In genomic region chr4:5772528-5773270, GRCh38 we compare ENCODE assay signal across 19 cellular contexts.
A peak's percentile ranks its signal among the peaks of the same experiment; 100 is the strongest.
DNase-seq lines count a peak whose midpoint lies in the region; ATAC-seq, FAIRE-seq and TF ChIP-seq lines count a peak whose summit lies in the region.
"Had no signal": no experiment of that assay in that cellular context is flagged by ENCODE, and none has a peak within 500 bp of the region (broad histone marks: within the 10 kb centered on the region; RNA-seq: fewer than 3 reads in every experiment).

No MANE protein-coding gene starts in this region.

- no peak overlapping the region; the same call in 1 of the 2 replicates for H3K23ac ChIP-seq in IMR-90 (ENCODE audit: low read depth, low read length)

- H3K9ac ChIP-seq in IMR-90 (ENCODE audit: low read depth, low read length), result no peak overlapping the region
- H3K9ac ChIP-seq in keratinocyte (ENCODE audit: control insufficient read depth, extremely low read depth, insufficient read depth, low read length), result peak overlapping the region; percentile 74
- H3K9ac ChIP-seq: KMS-11 had no signal

- H3K27me3 Mint-ChIP-seq in activated T-helper 17 cell treated with anti-CD3 and anti-CD28 coated beads, Interleukin-2, amount 50 U/mL, for 72 hours, result no peaks in the 10 kb centered on the region

- peaks cover 6% of the 10 kb centered on the region for H3K79me2 ChIP-seq in keratinocyte (ENCODE audit: control insufficient read depth, insufficient read depth, low read length)

- in situ Hi-C loops in IMR-90 (cut with MboI; ENCODE audit: low sequenced_read_pairs), result no loop called here

- dilution Hi-C loops in IMR-90 (cut with HindIII; ENCODE audit: low sequenced_read_pairs, unreplicated experiment), result no loop called here
- dilution Hi-C loops in keratinocyte (cut with MboI; ENCODE audit: extremely low pct_ligation_motif_present, low sequenced_read_pairs), result no loop called here

- H2BK15ac ChIP-seq in IMR-90 (ENCODE audit: low read depth, low read length), result no peak overlapping the region

- intact Hi-C loops in IMR-90 (cut with micrococcal nuclease) (no loop called here), sigmoid colon (cut with DNase I) (no loop called here)

- H3K4me1 ChIP-seq in IMR-90 (ENCODE audit: control insufficient read depth, insufficient read depth, low read length) (peaks cover 13% of the 10 kb centered on the region), keratinocyte (ENCODE audit: control insufficient read depth, extremely low read depth, insufficient read depth, low read length) (peaks cover 26% of the 10 kb centered on the region), sigmoid colon (no peaks in the 10 kb centered on the region)
- H3K4me1 ChIP-seq: SJCRH30 had no signal

- ATAC-seq in IMR-90 (ENCODE audit: low read depth), result no peak; the same call in 1 of the 2 replicates
- ATAC-seq in activated T-helper 17 cell treated with anti-CD3 and anti-CD28 coated beads, Interleukin-2, amount 50 U/mL, for 72 hours (replicated peaks), result no peak
- ATAC-seq in HG03175 (IDR thresholded peaks at IDR 0.05; ENCODE audit: unreplicated experiment), result no peak
- ATAC-seq in GM21367 (IDR thresholded peaks at IDR 0.05; ENCODE audit: unreplicated experiment), result no peak
- ATAC-seq: right cardiac atrium had no signal

- no peak for TF ChIP-seq EP300 in sigmoid colon (IDR thresholded peaks at IDR 0.05)

- no peak for TF ChIP-seq CTCF in IMR-90 (conservative IDR thresholded peaks at IDR 0.05; ENCODE audit: low read depth, low read length)
- no peak for TF ChIP-seq CTCF in keratinocyte (optimal IDR thresholded peaks at IDR 0.05 in 1 of 3, IDR thresholded peaks at IDR 0.05 in 1 of 3, conservative IDR thresholded peaks at IDR 0.05 in 1 of 3; ENCODE audit: extremely low read depth in 1 of 3, insufficient read depth in 2 of 3, low read length in 3 of 3)
- no peak for TF ChIP-seq CTCF in sigmoid colon (IDR thresholded peaks at IDR 0.05)

- peaks cover 20% of the 10 kb centered on the region for H3K9me3 Mint-ChIP-seq in activated T-helper 17 cell treated with anti-CD3 and anti-CD28 coated beads, Interleukin-2, amount 50 U/mL, for 72 hours

- peak overlapping the region; percentile 94 to 100; a peak in 3 of 4 replicates for H4K8ac ChIP-seq in IMR-90 (ENCODE audit: low read depth in 2 of 2, low read length in 2 of 2)

- no peak for TF ChIP-seq RAD21 in IMR-90 (IDR thresholded peaks at IDR 0.05; ENCODE audit: low read length)

- peak overlapping the region; percentile 99 for H2BK120ac ChIP-seq in IMR-90 (ENCODE audit: low read depth, low read length)

- H3K4me2 ChIP-seq in IMR-90 (ENCODE audit: low read depth, low read length), result no peak overlapping the region
- peak overlapping the region; percentile 72 for H3K4me2 ChIP-seq in keratinocyte (ENCODE audit: control insufficient read depth, extremely low read depth, insufficient read depth, low read depth, low read length)
- H3K4me2 ChIP-seq: KMS-11 had no signal

- H4K5ac ChIP-seq in IMR-90 (ENCODE audit: low read depth, low read length), result peak overlapping the region; percentile 82

- H4K20me1 ChIP-seq in IMR-90 (ENCODE audit: insufficient read depth, low read length) (no peaks in the 10 kb centered on the region), keratinocyte (ENCODE audit: control insufficient read depth, extremely low read depth, insufficient read depth, low read length) (no peaks in the 10 kb centered on the region)

- no TSS peak for BruUV-seq in IMR-90 (replicated peaks; lab: Mats Ljungman, UMichigan)

- DNase-seq in IMR-90, result no peak
- DNase-seq in keratinocyte (ENCODE audit: low read depth, low spot score), result no peak
- peak; percentile 48 for DNase-seq in sigmoid colon
- DNase-seq in AG20443 (ENCODE audit: low spot score), result no peak
- no peak for DNase-seq in HuH-7.5 (ENCODE audit: low spot score)
- DNase-seq: activated CD4-positive, CD25-positive, alpha-beta regulatory T cell; activated gamma-delta T cell; AML-193; central memory CD4-positive, alpha-beta T cell; NCI-H2081 treated with DMSO at 0.1 percent for 48 hours; NCI-H524 treated with DMSO at 0.1 percent for 48 hours; right cardiac atrium; SJCRH30; T-helper 2 cell had no signal

- no peaks in the 10 kb centered on the region for H3K36me3 Mint-ChIP-seq in activated T-helper 17 cell treated with anti-CD3 and anti-CD28 coated beads, Interleukin-2, amount 50 U/mL, for 72 hours (ENCODE audit: low read depth)

- peak overlapping the region; percentile 100 for H2BK5ac ChIP-seq in IMR-90 (ENCODE audit: low read depth, low read length, poor library complexity, severe bottlenecking)

- H3K27ac ChIP-seq in IMR-90 (ENCODE audit: insufficient read depth, low read length) (peak overlapping the region; percentile 98; the same call in 1 of the 2 replicates), keratinocyte (ENCODE audit: control insufficient read depth, insufficient read depth, low read length) (peak overlapping the region; percentile 95), sigmoid colon (no peak overlapping the region)
- H3K27ac ChIP-seq: KMS-11, neutrophil, SJCRH30 had no signal

- H2AFZ ChIP-seq in IMR-90 (replicated peaks; ENCODE audit: low read length, poor library complexity), result peak overlapping the region; percentile 69
- H2AFZ ChIP-seq in keratinocyte (ENCODE audit: control insufficient read depth, low read length), result no peak overlapping the region

- peaks cover 14 to 46% of the 10 kb centered on the region in 2 experiments; a peak in 3 of 4 replicates for H3K79me1 ChIP-seq in IMR-90 (ENCODE audit: low read depth in 1 of 2, low read length in 2 of 2)

- peaks cover 23% of the 10 kb centered on the region for H3K9me1 ChIP-seq in IMR-90 (ENCODE audit: insufficient read depth, low read length)
- H3K9me1 ChIP-seq in keratinocyte (ENCODE audit: control insufficient read depth, extremely low read depth, insufficient read depth, low read length), result no peaks in the 10 kb centered on the region

- peak overlapping the region; percentile 100 for H4K91ac ChIP-seq in IMR-90 (ENCODE audit: insufficient read depth, low read depth, low read length)

- H3K36me3 ChIP-seq in IMR-90 (ENCODE audit: control insufficient read depth, insufficient read depth, low read length) (peaks cover 28% of the 10 kb centered on the region), keratinocyte (ENCODE audit: control insufficient read depth in 2 of 2, extremely low read depth in 1 of 2, insufficient read depth in 2 of 2, low read length in 2 of 2) (peaks cover 6 to 18% of the 10 kb centered on the region in 2 experiments), sigmoid colon (peaks cover 0 to 12% (median 7%) of the 10 kb centered on the region in 4 donors)
- H3K36me3 ChIP-seq: neutrophil had no signal

- H3K27me3 ChIP-seq in IMR-90 (ENCODE audit: control insufficient read depth, insufficient read depth, low read length), result no peaks in the 10 kb centered on the region
- H3K27me3 ChIP-seq in keratinocyte (ENCODE audit: control insufficient read depth, extremely low read depth, insufficient read depth, low read length), result no peaks in the 10 kb centered on the region
- no peaks in the 10 kb centered on the region for H3K27me3 ChIP-seq in sigmoid colon
- H3K27me3 ChIP-seq: neutrophil, SJCRH30 had no signal

- no peaks in the 10 kb centered on the region for H3K4me1 Mint-ChIP-seq in activated T-helper 17 cell treated with anti-CD3 and anti-CD28 coated beads, Interleukin-2, amount 50 U/mL, for 72 hours

- WGBS in IMR-90 (ENCODE audit: extremely low coverage in 2 of 2, insufficient read length in 1 of 2), 2 experiments, result 83% methylated on average over 6 of the region's 9 CpGs; no CpG with 5 or more reads in 1 of the 2 experiments
- WGBS in sigmoid colon, 2 donors, result 76 to 88% methylated on average over 9 of the region's 9 CpGs

- no peak overlapping the region for H3K4me3 Mint-ChIP-seq in activated T-helper 17 cell treated with anti-CD3 and anti-CD28 coated beads, Interleukin-2, amount 50 U/mL, for 72 hours

- H3K56ac ChIP-seq in IMR-90 (ENCODE audit: extremely low read depth, insufficient read depth, low read length), result no peak overlapping the region

- peak overlapping the region; percentile 100 for H2AK9ac ChIP-seq in IMR-90 (replicated peaks; ENCODE audit: low read depth, low read length, poor library complexity)

- TF ChIP-seq POLR2A in IMR-90 (IDR thresholded peaks at IDR 0.05; ENCODE audit: low read depth, low read length), result no peak
- no peak for TF ChIP-seq POLR2A in sigmoid colon (IDR thresholded peaks at IDR 0.05)

- H3K4me3 ChIP-seq in IMR-90 (ENCODE audit: insufficient read depth, low read depth, low read length) (no peak overlapping the region), keratinocyte (ENCODE audit: control insufficient read depth in 2 of 3, extremely low read depth in 1 of 3, insufficient read depth in 2 of 3, low read depth in 1 of 3, low read length in 3 of 3) (peak overlapping the region in 1 of 3 experiments; percentile 22), sigmoid colon (no peak overlapping the region)
- H3K4me3 ChIP-seq: SJCRH30 had no signal

- H3K9me3 ChIP-seq in IMR-90 (ENCODE audit: control insufficient read depth, insufficient read depth, low read length), result peaks cover 4% of the 10 kb centered on the region; the same call in 1 of the 2 replicates
- peaks cover 8% of the 10 kb centered on the region for H3K9me3 ChIP-seq in keratinocyte (ENCODE audit: control insufficient read depth, low read depth, low read length)
- peaks cover 0 to 2% (median 0%) of the 10 kb centered on the region in 4 donors for H3K9me3 ChIP-seq in sigmoid colon
- H3K9me3 ChIP-seq: neutrophil had no signal

- H3K18ac ChIP-seq in IMR-90 (ENCODE audit: low read depth, low read length), result peak overlapping the region; percentile 76

- POLR2A ChIA-PET in IMR-90 (lab: Charles Lee; ENCODE audit: unreplicated experiment), result no interaction called here

- H3K14ac ChIP-seq in IMR-90 (replicated peaks; ENCODE audit: low read depth, low read length), result peak overlapping the region; percentile 100

- peak overlapping the region; percentile 85 for H2BK20ac ChIP-seq in IMR-90 (ENCODE audit: low read depth, low read length)

- peak overlapping the region; percentile 80; the same call in 1 of the 2 replicates for H2AK5ac ChIP-seq in IMR-90 (ENCODE audit: low read depth, low read length)

- no peak for FAIRE-seq in keratinocyte (lab: Jason Lieb, UNC)

- CTCF ChIA-PET in IMR-90 (lab: Yijun Ruan, JAX), result no interaction called here

- H3K4ac ChIP-seq in IMR-90 (ENCODE audit: low read depth, low read length), result peak overlapping the region; percentile 100

- peak overlapping the region; percentile 18 for H3K27ac Mint-ChIP-seq in activated T-helper 17 cell treated with anti-CD3 and anti-CD28 coated beads, Interleukin-2, amount 50 U/mL, for 72 hours

TF ChIP-seq in IMR-90, 13 proteins besides CTCF, POLR2A, EP300 and RAD21 (continues in another document):
- no peak for TF ChIP-seq CHD1 (IDR thresholded peaks at IDR 0.05; ENCODE audit: low read depth, low read length)
- no peak for TF ChIP-seq NFE2L2 (IDR thresholded peaks at IDR 0.05; ENCODE audit: low read depth, low read length)
- TF ChIP-seq SMC3 (IDR thresholded peaks at IDR 0.05; ENCODE audit: low read depth, low read length), result no peak
- no peak for TF ChIP-seq RCOR1 (IDR thresholded peaks at IDR 0.05; ENCODE audit: insufficient replicate concordance, low read length)
- TF ChIP-seq CEBPB (IDR thresholded peaks at IDR 0.05; ENCODE audit: low read depth, low read length), result no peak
- TF ChIP-seq MXI1 (IDR thresholded peaks at IDR 0.05; ENCODE audit: borderline replicate concordance, low read depth, low read length), result no peak
- no peak for TF ChIP-seq MAFK (IDR thresholded peaks at IDR 0.05; ENCODE audit: low read depth, low read length)

Comparison
In these comparisons a context has a peak if more than half of its experiments do, and no peak if none do; other contexts are left out.
1. H3K27ac ChIP-seq: peak in IMR-90 (single experiment) and keratinocyte (single experiment); none in sigmoid colon (0 of 4).